1 cellular context compared by ENCODE assay signal in genomic region chr5:43498571-43498970, GRCh38.
TF ChIP-seq lines count a peak whose summit lies in the region.

No MANE protein-coding gene starts in this region.

TF ChIP-seq in HepG2, 621 proteins besides CTCF, POLR2A, EP300 and RAD21:
- TF ChIP-seq ZSCAN29 (CRISPR knock-in tag; conservative IDR thresholded peaks at IDR 0.05) (no peak), NONO (IDR thresholded peaks at IDR 0.05) (no peak), NONO (CRISPR knock-in tag; conservative IDR thresholded peaks at IDR 0.05) (no peak), KDM3A (CRISPR knock-in tag; IDR thresholded peaks at IDR 0.05; ENCODE audit: low read depth) (no peak), ZNF275 (CRISPR knock-in tag; IDR thresholded peaks at IDR 0.05; ENCODE audit: borderline replicate concordance) (no peak), ZUFSP (CRISPR knock-in tag; IDR thresholded peaks at IDR 0.05; ENCODE audit: borderline replicate concordance) (no peak), HIVEP1 (CRISPR knock-in tag; IDR thresholded peaks at IDR 0.05) (no peak), KAT7 (CRISPR knock-in tag; IDR thresholded peaks at IDR 0.05; ENCODE audit: borderline replicate concordance) (no peak), ZNF121 (CRISPR knock-in tag; IDR thresholded peaks at IDR 0.05) (no peak), NR0B2 (CRISPR knock-in tag; IDR thresholded peaks at IDR 0.05) (no peak), KLF12 (CRISPR knock-in tag; IDR thresholded peaks at IDR 0.05; ENCODE audit: borderline replicate concordance) (no peak), NCOA1 (CRISPR knock-in tag; IDR thresholded peaks at IDR 0.05) (no peak), FOSL1 (CRISPR knock-in tag; IDR thresholded peaks at IDR 0.05; ENCODE audit: borderline replicate concordance) (no peak), JARID2 (CRISPR knock-in tag; IDR thresholded peaks at IDR 0.05; ENCODE audit: insufficient replicate concordance) (no peak), ESRRA (CRISPR knock-in tag; IDR thresholded peaks at IDR 0.05; ENCODE audit: low read depth) (no peak)
